ENCODE assay signal across 17 cellular contexts in genomic region chr3:86254480-86254879, GRCh38.
DNase-seq lines count a peak whose midpoint lies in the region; ATAC-seq and TF ChIP-seq lines count a peak whose summit lies in the region.
"Had no signal": no experiment of that assay in that cellular context is flagged by ENCODE, and none has a peak within 500 bp of the region (broad histone marks: within the 10 kb centered on the region; RNA-seq: fewer than 3 reads in every experiment).

No MANE protein-coding gene starts in this region.

- H3K9me3 Mint-ChIP-seq in chondrocyte (ENCODE audit: low read depth), result no peaks in the 10 kb centered on the region

- H3K4me3 Mint-ChIP-seq in chondrocyte (ENCODE audit: unreplicated experiment), result no peak overlapping the region
- H3K4me3 Mint-ChIP-seq: B cell; CD4-positive, alpha-beta T cell; CD8-positive, alpha-beta T cell had no signal

- no peak for ATAC-seq in lower lobe of right lung
- no peak for ATAC-seq in mucosa of descending colon
- no peak for ATAC-seq in GM18519 (IDR thresholded peaks at IDR 0.05; ENCODE audit: low FRiP score, unreplicated experiment)
- ATAC-seq: A549; CD8-positive, alpha-beta T cell had no signal

- H3K4me1 ChIP-seq in lower lobe of right lung (no peaks in the 10 kb centered on the region), mucosa of descending colon (ENCODE audit: low read depth) (no peaks in the 10 kb centered on the region)
- H3K4me1 ChIP-seq: A549; BLaER1 treated with 17β-estradiol and CSF1 and Interleukin-3, amounts not matched to agents 10 nM and 100 nM; Caco-2 had no signal

- H3K27ac ChIP-seq in lower lobe of right lung, result no peak overlapping the region
- H3K27ac ChIP-seq: A549; BLaER1 treated with 17β-estradiol and CSF1 and Interleukin-3, amounts not matched to agents 10 nM and 100 nM; C4-2B had no signal

- no peak overlapping the region for H3K4me3 ChIP-seq in lower lobe of right lung
- no peak overlapping the region for H3K4me3 ChIP-seq in mucosa of descending colon
- H3K4me3 ChIP-seq: A549; BLaER1 treated with 17β-estradiol and CSF1 and Interleukin-3, amounts not matched to agents 10 nM and 100 nM had no signal

- H3K36me3 Mint-ChIP-seq in chondrocyte (ENCODE audit: low read depth), result no peaks in the 10 kb centered on the region
- H3K36me3 Mint-ChIP-seq: CD8-positive, alpha-beta T cell had no signal

- H3K9me3 ChIP-seq in lower lobe of right lung (no peaks in the 10 kb centered on the region), mucosa of descending colon (no peaks in the 10 kb centered on the region)
- H3K9me3 ChIP-seq: A549; BLaER1 treated with 17β-estradiol and CSF1 and Interleukin-3, amounts not matched to agents 10 nM and 100 nM had no signal

- intact Hi-C loops in lower lobe of right lung (cut with DNase I) (no loop called here), mucosa of descending colon (cut with DNase I, micrococcal nuclease) (no loop called here)

- DNase-seq in chondrocyte (ENCODE audit: low spot score) (peak; percentile 53), lower lobe of right lung (peak; percentile 25), mucosa of descending colon (peak in 2 of 3 donors; percentile 3 to 27), activated gamma-delta T cell treated with Interleukin-2 at 50 U/mL for 16 hours (no peak), 8988T (no peak)
- DNase-seq: AML-193; Caco-2; Calu3; CD4-positive, alpha-beta T cell; CD8-positive, alpha-beta T cell; DMS79 treated with DMSO at 0.1 percent for 48 hours; GF-D8 had no signal

- no peaks in the 10 kb centered on the region for H3K27me3 ChIP-seq in lower lobe of right lung (ENCODE audit: low read depth)
- H3K27me3 ChIP-seq: BLaER1 treated with 17β-estradiol and CSF1 and Interleukin-3, amounts not matched to agents 10 nM and 100 nM had no signal

- H3K27ac Mint-ChIP-seq in chondrocyte (ENCODE audit: unreplicated experiment), result no peak overlapping the region
- H3K27ac Mint-ChIP-seq: B cell; CD4-positive, alpha-beta T cell; CD8-positive, alpha-beta T cell had no signal

- H3K36me3 ChIP-seq in lower lobe of right lung (no peaks in the 10 kb centered on the region), mucosa of descending colon (ENCODE audit: low read depth) (no peaks in the 10 kb centered on the region)
- H3K36me3 ChIP-seq: BLaER1 treated with 17β-estradiol and CSF1 and Interleukin-3, amounts not matched to agents 10 nM and 100 nM had no signal

- peaks cover 6% of the 10 kb centered on the region for H3K27me3 Mint-ChIP-seq in chondrocyte (ENCODE audit: low read depth)
- H3K27me3 Mint-ChIP-seq: B cell; CD4-positive, alpha-beta T cell had no signal

- H3K4me1 Mint-ChIP-seq in chondrocyte (ENCODE audit: low read depth), result no peaks in the 10 kb centered on the region
- H3K4me1 Mint-ChIP-seq: B cell had no signal

- TF ChIP-seq CTCF in chondrocyte (IDR thresholded peaks at IDR 0.05), result no peak
- TF ChIP-seq CTCF in lower lobe of right lung (IDR thresholded peaks at IDR 0.05), result no peak
- TF ChIP-seq CTCF in mucosa of descending colon (IDR thresholded peaks at IDR 0.05), result no peak

Comparison
In these comparisons a context has a peak if more than half of its experiments do, and no peak if none do; other contexts are left out.
1. DNase-seq: peak in chondrocyte (single experiment), lower lobe of right lung (single experiment) and mucosa of descending colon (2 of 3); none in activated gamma-delta T cell treated with Interleukin-2 at 50 U/mL for 16 hours (single experiment) and 8988T (single experiment).